ENCODE assay signal across 13 cellular contexts in genomic region chr2:53087282-53087882, GRCh38.
A peak's percentile ranks its signal among the peaks of the same experiment; 100 is the strongest.
DNase-seq lines count a peak whose midpoint lies in the region; ATAC-seq and TF ChIP-seq lines count a peak whose summit lies in the region.
"Had no signal": no experiment of that assay in that cellular context is flagged by ENCODE, and none has a peak within 500 bp of the region (broad histone marks: within the 10 kb centered on the region; RNA-seq: fewer than 3 reads in every experiment).

No MANE protein-coding gene starts in this region.

- H3K27me3 ChIP-seq in PC-3 (ENCODE audit: low read length) (no peaks in the 10 kb centered on the region), mesenchymal stem cell (ENCODE audit: control insufficient read depth in 1 of 2, insufficient read depth in 1 of 2, low read length in 2 of 2) (no peaks in the 10 kb centered on the region), uterus (no peaks in the 10 kb centered on the region), psoas muscle (ENCODE audit: insufficient read depth in 3 of 3, low read length in 2 of 3) (no peaks in the 10 kb centered on the region)

- H3K4me3 ChIP-seq in AG10803 (ENCODE audit: low read length) (no peak overlapping the region), PC-3 (ENCODE audit: low read length) (no peak overlapping the region), mesenchymal stem cell (ENCODE audit: insufficient read depth in 1 of 2, low read depth in 1 of 2, low read length in 2 of 2) (no peak overlapping the region), uterus (no peak overlapping the region), psoas muscle (no peak overlapping the region)
- H3K4me3 ChIP-seq: thoracic aorta had no signal

- H3K4me3 Mint-ChIP-seq in activated T-helper 1 cell treated with anti-CD3 and anti-CD28 coated beads, Interleukin-12 subunit alpha, Interleukin-12 subunit beta, Interleukin-2, Interleukin-4 antibody, amounts not matched to agents 30 ng/mL and 10 ng/mL and 1 ng/mL, durations not matched to agents 14 hours and 24 hours and 36 hours, result no peak overlapping the region
- H3K4me3 Mint-ChIP-seq: B cell had no signal

- DNase-seq in AG10803 (ENCODE audit: low read depth) (peak; percentile 38), PC-3 (peak; percentile 90), dedifferentiated amniotic fluid mesenchymal stem cell (ENCODE audit: extremely low spot score) (peak; percentile 41), mesenchymal stem cell (peak; percentile 21), uterus (no peak), psoas muscle (no peak)
- DNase-seq in activated T-helper 1 cell treated with anti-CD3 and anti-CD28 coated beads, Interleukin-12 subunit alpha, Interleukin-12 subunit beta, Interleukin-2, Interleukin-4 antibody, amounts not matched to agents 30 ng/mL and 10 ng/mL and 1 ng/mL, durations not matched to agents 14 hours and 24 hours and 36 hours (ENCODE audit: low spot score), result no peak
- DNase-seq: activated effector memory CD4-positive, alpha-beta T cell treated with Interleukin-2 at 50 U/mL for 16 hours; DMS79 treated with DMSO at 0.1 percent for 48 hours; occipital lobe had no signal

- no peaks in the 10 kb centered on the region for H3K79me1 ChIP-seq in mesenchymal stem cell (replicated peaks; ENCODE audit: low read length, poor library complexity, severe bottlenecking)

- H3K4me1 ChIP-seq in PC-3 (ENCODE audit: insufficient read depth, low read length) (peaks cover 18% of the 10 kb centered on the region), mesenchymal stem cell (ENCODE audit: control insufficient read depth, insufficient read depth, low read depth, low read length) (peaks cover 2% of the 10 kb centered on the region), uterus (no peaks in the 10 kb centered on the region), psoas muscle (no peaks in the 10 kb centered on the region)

- H3K4me2 ChIP-seq in PC-3 (ENCODE audit: low read length) (peak overlapping the region; percentile 64), mesenchymal stem cell (ENCODE audit: low read length, poor library complexity, severe bottlenecking) (no peak overlapping the region)

- no peak for TF ChIP-seq POLR2A in uterus (IDR thresholded peaks at IDR 0.05)

- H3K79me2 ChIP-seq in PC-3 (ENCODE audit: low read length), result no peaks in the 10 kb centered on the region

- no peak overlapping the region for H2BK15ac ChIP-seq in mesenchymal stem cell (ENCODE audit: low read depth, poor library complexity, severe bottlenecking)

- H3K4me1 Mint-ChIP-seq in activated T-helper 1 cell treated with anti-CD3 and anti-CD28 coated beads, Interleukin-12 subunit alpha, Interleukin-12 subunit beta, Interleukin-2, Interleukin-4 antibody, amounts not matched to agents 30 ng/mL and 10 ng/mL and 1 ng/mL, durations not matched to agents 14 hours and 24 hours and 36 hours (ENCODE audit: low read depth), result no peaks in the 10 kb centered on the region
- H3K4me1 Mint-ChIP-seq: B cell had no signal

- H3K36me3 ChIP-seq in PC-3 (ENCODE audit: low read depth, low read length) (no peaks in the 10 kb centered on the region), mesenchymal stem cell (ENCODE audit: control insufficient read depth in 1 of 2, insufficient read depth in 2 of 2, low read depth in 1 of 2, low read length in 2 of 2) (no peaks in the 10 kb centered on the region), uterus (no peaks in the 10 kb centered on the region), psoas muscle (ENCODE audit: insufficient read depth in 1 of 2, low read depth in 1 of 2) (no peaks in the 10 kb centered on the region)
- H3K36me3 ChIP-seq: thoracic aorta had no signal

- H3K9ac ChIP-seq in PC-3 (ENCODE audit: low read length), result no peak overlapping the region
- no peak overlapping the region for H3K9ac ChIP-seq in mesenchymal stem cell (ENCODE audit: low read length)

- no peak overlapping the region for H3K4ac ChIP-seq in mesenchymal stem cell (ENCODE audit: low read depth in 1 of 2, low read length in 2 of 2)

- no peak overlapping the region for H2BK120ac ChIP-seq in mesenchymal stem cell (ENCODE audit: low read depth, low read length)

- no peak overlapping the region for H3K18ac ChIP-seq in mesenchymal stem cell (ENCODE audit: low read depth in 1 of 2, low read length in 2 of 2)

- CTCF ChIA-PET in PC-3 (lab: Charles Lee), result no interaction called here

- H3K9me2 ChIP-seq in PC-3 (replicated peaks; ENCODE audit: low read length), result no peaks in the 10 kb centered on the region

- no peak overlapping the region for H3K27ac Mint-ChIP-seq in activated T-helper 1 cell treated with anti-CD3 and anti-CD28 coated beads, Interleukin-12 subunit alpha, Interleukin-12 subunit beta, Interleukin-2, Interleukin-4 antibody, amounts not matched to agents 30 ng/mL and 10 ng/mL and 1 ng/mL, durations not matched to agents 14 hours and 24 hours and 36 hours
- H3K27ac Mint-ChIP-seq: B cell had no signal

- peak overlapping the region; percentile 82 for H2BK5ac ChIP-seq in mesenchymal stem cell (ENCODE audit: low read depth, low read length, poor library complexity, severe bottlenecking)

- no peak overlapping the region for H3K14ac ChIP-seq in mesenchymal stem cell (ENCODE audit: low read length in 2 of 2)

- POLR2A ChIA-PET in PC-3 (lab: Charles Lee; ENCODE audit: unreplicated experiment), result no interaction called here

- no peak overlapping the region for H3K23ac ChIP-seq in mesenchymal stem cell (ENCODE audit: low read length in 2 of 2)

- no peaks in the 10 kb centered on the region for H3K9me3 ChIP-seq in PC-3 (ENCODE audit: low read length)
- H3K9me3 ChIP-seq in mesenchymal stem cell (ENCODE audit: control insufficient read depth, low read length), result no peaks in the 10 kb centered on the region
- H3K9me3 ChIP-seq in uterus, result no peaks in the 10 kb centered on the region
- no peaks in the 10 kb centered on the region for H3K9me3 ChIP-seq in psoas muscle
- H3K9me3 ChIP-seq: thoracic aorta had no signal

- BruUV-seq in PC-3 (replicated peaks; lab: Mats Ljungman, UMichigan), result no TSS peak

- WGBS in mesenchymal stem cell, result 75% methylated on average over 1 of the region's 1 CpG
- 13 to 22% (median 19%) methylated on average over 1 of the region's 1 CpG for WGBS in psoas muscle, 3 donors

- peaks cover 4% of the 10 kb centered on the region for H3F3A ChIP-seq in PC-3 (ENCODE audit: low read length, unreplicated experiment)

- H4K20me1 ChIP-seq in PC-3 (ENCODE audit: low read length), result no peaks in the 10 kb centered on the region

- no peaks in the 10 kb centered on the region for H3K9me3 Mint-ChIP-seq in activated T-helper 1 cell treated with anti-CD3 and anti-CD28 coated beads, Interleukin-12 subunit alpha, Interleukin-12 subunit beta, Interleukin-2, Interleukin-4 antibody, amounts not matched to agents 30 ng/mL and 10 ng/mL and 1 ng/mL, durations not matched to agents 14 hours and 24 hours and 36 hours

- H2AK5ac ChIP-seq in mesenchymal stem cell (ENCODE audit: low read length, severe bottlenecking), result no peak overlapping the region

- H3K27me3 Mint-ChIP-seq in activated T-helper 1 cell treated with anti-CD3 and anti-CD28 coated beads, Interleukin-12 subunit alpha, Interleukin-12 subunit beta, Interleukin-2, Interleukin-4 antibody, amounts not matched to agents 30 ng/mL and 10 ng/mL and 1 ng/mL, durations not matched to agents 14 hours and 24 hours and 36 hours (ENCODE audit: insufficient read depth), result no peaks in the 10 kb centered on the region
- H3K27me3 Mint-ChIP-seq: B cell had no signal

- H2AFZ ChIP-seq in PC-3 (ENCODE audit: low read length) (peak overlapping the region; percentile 27), mesenchymal stem cell (ENCODE audit: low read depth, low read length) (no peak overlapping the region)

- intact Hi-C loops in PC-3 (cut with micrococcal nuclease), result no loop called here
- intact Hi-C loops in activated T-helper 1 cell treated with anti-CD3 and anti-CD28 coated beads, Interleukin-12 subunit alpha, Interleukin-12 subunit beta, Interleukin-2, Interleukin-4 antibody, amounts not matched to agents 30 ng/mL and 10 ng/mL and 1 ng/mL, durations not matched to agents 14 hours and 24 hours and 36 hours (cut with micrococcal nuclease), result no loop called here
- intact Hi-C loops in uterus (cut with DNase I; ENCODE audit: low total_unique reads), result no loop called here
- intact Hi-C loops in psoas muscle (cut with DNase I), result no loop called here

- peak overlapping the region; percentile 58 for H3K27ac ChIP-seq in PC-3 (ENCODE audit: low read length)
- peak overlapping the region; percentile 88 for H3K27ac ChIP-seq in mesenchymal stem cell (ENCODE audit: low read length, poor library complexity, severe bottlenecking)
- H3K27ac ChIP-seq in uterus, result no peak overlapping the region
- no peak overlapping the region for H3K27ac ChIP-seq in psoas muscle
- H3K27ac ChIP-seq: thoracic aorta had no signal

- no peak overlapping the region for H4K8ac ChIP-seq in mesenchymal stem cell (ENCODE audit: low read length)

- no peak overlapping the region for H4K91ac ChIP-seq in mesenchymal stem cell (ENCODE audit: low read length)

- ATAC-seq in PC-3, result peak; percentile 90
- ATAC-seq in HG03439 (IDR thresholded peaks at IDR 0.05; ENCODE audit: unreplicated experiment), result no peak
- ATAC-seq in psoas muscle, result no peak

- TF ChIP-seq CTCF in AG10803 (conservative IDR thresholded peaks at IDR 0.05; ENCODE audit: low read length) (no peak), PC-3 (conservative IDR thresholded peaks at IDR 0.05; ENCODE audit: low read depth, low read length) (no peak), uterus (IDR thresholded peaks at IDR 0.05) (no peak), psoas muscle (IDR thresholded peaks at IDR 0.05) (no peak)

- no peaks in the 10 kb centered on the region for H3K36me3 Mint-ChIP-seq in activated T-helper 1 cell treated with anti-CD3 and anti-CD28 coated beads, Interleukin-12 subunit alpha, Interleukin-12 subunit beta, Interleukin-2, Interleukin-4 antibody, amounts not matched to agents 30 ng/mL and 10 ng/mL and 1 ng/mL, durations not matched to agents 14 hours and 24 hours and 36 hours (ENCODE audit: low read depth)

- no peak overlapping the region for H2BK12ac ChIP-seq in mesenchymal stem cell (ENCODE audit: low read length in 2 of 2)

Comparison
In these comparisons a context has a peak if more than half of its experiments do, and no peak if none do; other contexts are left out.
1. DNase-seq: peak in AG10803 (single experiment), PC-3 (single experiment), dedifferentiated amniotic fluid mesenchymal stem cell (single experiment) and mesenchymal stem cell (single experiment); none in activated T-helper 1 cell treated with anti-CD3 and anti-CD28 coated beads, Interleukin-12 subunit alpha, Interleukin-12 subunit beta, Interleukin-2, Interleukin-4 antibody, amounts not matched to agents 30 ng/mL and 10 ng/mL and 1 ng/mL, durations not matched to agents 14 hours and 24 hours and 36 hours (single experiment), uterus (0 of 2) and psoas muscle (0 of 2).
2. H3K27ac ChIP-seq: peak in PC-3 (single experiment) and mesenchymal stem cell (single experiment); none in uterus (0 of 2) and psoas muscle (single experiment).